15 cellular contexts compared by ENCODE assay signal in the genomic region with DNA sequence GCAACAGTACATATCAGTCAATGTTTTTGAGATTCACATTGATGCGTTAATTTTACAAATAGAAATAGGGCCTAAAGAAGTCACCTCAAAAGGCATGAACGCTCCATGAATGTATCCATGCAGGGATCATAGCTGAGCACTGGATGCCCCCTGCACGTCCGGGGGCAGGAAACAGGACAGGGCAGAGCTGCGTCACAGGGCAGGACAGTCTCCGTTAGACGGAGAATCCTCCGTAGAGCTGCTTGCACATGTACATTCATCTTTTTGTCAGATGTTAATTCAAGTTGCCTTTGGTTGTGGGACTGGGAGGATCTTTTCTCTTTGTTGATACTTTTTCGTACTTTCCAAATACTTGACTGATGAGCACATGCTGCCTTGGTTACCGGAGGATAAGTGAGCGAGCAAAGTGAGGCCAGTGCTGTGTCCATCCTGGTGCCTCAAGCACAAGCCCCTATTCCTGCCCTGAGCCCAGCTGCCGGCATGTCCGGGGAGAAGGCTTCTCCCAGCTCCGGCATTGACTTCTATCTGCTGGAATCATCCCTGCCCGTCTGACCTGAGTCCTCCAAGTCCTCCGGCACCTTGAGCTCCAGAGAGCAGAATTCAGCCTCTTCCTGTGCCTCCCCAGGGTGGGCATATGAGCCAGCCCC. TPM values are rescaled to one million over a fixed set of nuclear protein-coding genes. Genes with fewer than 3 reads are reported as not detected.
DNase-seq lines count a peak whose midpoint lies in the region; ATAC-seq and TF ChIP-seq lines count a peak whose summit lies in the region.
"Had no signal": no experiment of that assay in that cellular context is flagged by ENCODE, and none has a peak within 500 bp of the region (broad histone marks: within the 10 kb centered on the region; RNA-seq: fewer than 3 reads in every experiment).

No MANE protein-coding gene starts in this region.

- TF ChIP-seq CTCF in WERI-Rb-1 (IDR thresholded peaks at IDR 0.05; ENCODE audit: low read depth, low read length), result no peak
- TF ChIP-seq CTCF in suprapubic skin (IDR thresholded peaks at IDR 0.05), result no peak

- H3K27me3 ChIP-seq in WERI-Rb-1 (ENCODE audit: insufficient read depth, low read depth, severe bottlenecking) (no peaks in the 10 kb centered on the region), suprapubic skin (no peaks in the 10 kb centered on the region)

- no peak overlapping the region for H3K27ac ChIP-seq in WERI-Rb-1
- H3K27ac ChIP-seq in suprapubic skin, result no peak overlapping the region
- H3K27ac ChIP-seq: RWPE1 had no signal

- no peak for TF ChIP-seq POLR2A in suprapubic skin (IDR thresholded peaks at IDR 0.05)

- 78% methylated on average over 16 of the region's 16 CpGs for WGBS in suprapubic skin

- no peak overlapping the region for H3K4me3 ChIP-seq in WERI-Rb-1 (ENCODE audit: low read depth, low read length)
- H3K4me3 ChIP-seq in suprapubic skin, result no peak overlapping the region
- H3K4me3 ChIP-seq: K562 had no signal

- peaks cover 57% of the 10 kb centered on the region for H3K36me3 ChIP-seq in WERI-Rb-1
- H3K36me3 ChIP-seq in suprapubic skin, result peaks cover 45% of the 10 kb centered on the region

- no peaks in the 10 kb centered on the region for H3K4me1 ChIP-seq in suprapubic skin

- DNase-seq in GM03348 (ENCODE audit: low spot score) (peak; percentile 4), WERI-Rb-1 (peak; percentile 3), iris pigment epithelial cell (ENCODE audit: low read depth) (peak; percentile 34), suprapubic skin (ENCODE audit: low spot score in 2 of 2) (peak; percentile 28 to 37), NCI-H1930 (lab: John Stamatoyannopoulos, UW) (no peak)
- DNase-seq: DMS 273 treated with DMSO at 0.1 percent for 48 hours, NCI-H2107, NCI-H226, NCI-H526 had no signal

- H3K9me3 ChIP-seq in WERI-Rb-1 (ENCODE audit: severe bottlenecking), result peaks cover 6% of the 10 kb centered on the region
- H3K9me3 ChIP-seq in suprapubic skin, result no peaks in the 10 kb centered on the region

- TF ChIP-seq EP300 in suprapubic skin (IDR thresholded peaks at IDR 0.05), result no peak

- ATAC-seq in GM21737 (IDR thresholded peaks at IDR 0.05; ENCODE audit: unreplicated experiment), result no peak
- ATAC-seq in GM18498 (IDR thresholded peaks at IDR 0.05; ENCODE audit: unreplicated experiment), result no peak
- ATAC-seq: K562 had no signal

RNA-seq across cellular contexts. Expression of gene GAA, which starts 15.0 kb away (rescaled TPM):
- total RNA-seq in suprapubic skin, result 10 to 100 TPM; 39.4 to 59.9 (median 45.3) TPM

RNA-seq across cellular contexts. Expression of gene EIF4A3, which starts 30.5 kb away (rescaled TPM):
- total RNA-seq in suprapubic skin, result 10 to 100 TPM; 59.8 to 69.2 (median 65.7) TPM

RNA-seq across cellular contexts. Expression of gene CARD14, which starts 53.4 kb away (rescaled TPM):
- 10 to 100 TPM; 32.1 to 92.5 (median 45.3) TPM for total RNA-seq in suprapubic skin
- total RNA-seq: Daoy, K562, OCI-LY7 had no signal

Comparison
In these comparisons a context has a peak if more than half of its experiments do, and no peak if none do; other contexts are left out.
1. DNase-seq: peak in GM03348 (single experiment), WERI-Rb-1 (single experiment), iris pigment epithelial cell (single experiment) and suprapubic skin (2 of 2); none in NCI-H1930 (0 of 2).